24 cellular contexts compared by ENCODE assay signal in genomic region chr3:35789039-35789438, GRCh38.
"Had no signal": no experiment of that assay in that cellular context is flagged by ENCODE, and none has a peak within 500 bp of the region (broad histone marks: within the 10 kb centered on the region; RNA-seq: fewer than 3 reads in every experiment).

No MANE protein-coding gene starts in this region.

- H2AFZ ChIP-seq: neural progenitor cell had no signal

- H3K27me3 ChIP-seq: body of pancreas, neural progenitor cell, transverse colon had no signal

- H3K4me3 ChIP-seq: body of pancreas, lower lobe of right lung, mucosa of descending colon, neural progenitor cell, transverse colon had no signal

- H3K36me3 Mint-ChIP-seq: activated naive CD4-positive, alpha-beta T cell treated with anti-CD3 and anti-CD28 coated beads, Interleukin-2, amount 50 U/mL, for 24 hours; naive thymus-derived CD4-positive, alpha-beta T cell; neural progenitor cell; stimulated activated naive B cell treated with anti-CD40 and anti-IgM and Interleukin-4, amounts not matched to agents 10 μg/mL and 1 μg/mL and 100 μg/mL, for 72 hours had no signal

- H3K4me2 ChIP-seq: neural progenitor cell had no signal

- H3K27ac Mint-ChIP-seq: activated CD4-positive, alpha-beta T cell treated with anti-CD3 and anti-CD28 coated beads, Interleukin-2, amount 10 ng/mL, durations not matched to agents 7 days and 5 days; activated CD8-positive, alpha-beta T cell treated with anti-CD3 and anti-CD28 coated beads for 36 hours; activated naive CD4-positive, alpha-beta T cell treated with anti-CD3 and anti-CD28 coated beads, Interleukin-2, amount 50 U/mL, for 24 hours; activated T-helper 1 cell treated with anti-CD3 and anti-CD28 coated beads, Interleukin-12 subunit alpha, Interleukin-12 subunit beta, Interleukin-2, Interleukin-4 antibody, amounts not matched to agents 30 ng/mL and 10 ng/mL and 1 ng/mL, durations not matched to agents 14 hours and 24 hours and 36 hours; naive thymus-derived CD4-positive, alpha-beta T cell; neural progenitor cell; stimulated activated naive B cell treated with anti-CD40 and anti-IgM and Interleukin-4, amounts not matched to agents 10 μg/mL and 1 μg/mL and 100 μg/mL, for 72 hours had no signal

- H3K9ac ChIP-seq: neural progenitor cell had no signal

- DNase-seq: activated CD4-positive, alpha-beta T cell treated with anti-CD3 and anti-CD28 coated beads, Interleukin-2, amount 10 ng/mL, durations not matched to agents 7 days and 5 days; activated CD4-positive, CD25-positive, alpha-beta regulatory T cell treated with anti-CD3 and anti-CD28 coated beads, Interleukin-2, amount 50 U/mL, for 72 hours; activated CD8-positive, alpha-beta T cell treated with anti-CD3 and anti-CD28 coated beads for 36 hours; activated gamma-delta T cell; anterior cingulate cortex; body of pancreas; effector memory CD4-positive, alpha-beta T cell; foreskin melanocyte; glutamatergic neuron; lower lobe of right lung; mesendoderm; mucosa of descending colon; naive thymus-derived CD4-positive, alpha-beta T cell; posterior cingulate gyrus; stimulated activated CD4-positive, alpha-beta T cell treated with anti-CD3 and anti-CD28 coated beads, Interleukin-2, amount 100 ng/mL, for 24 hours; stimulated activated CD8-positive, alpha-beta memory T cell treated with anti-CD3 and anti-CD28 coated beads, Interleukin-4, amount 100 ng/mL, for 48 hours; stimulated activated naive B cell treated with anti-CD40 and anti-IgM and Interleukin-4, amounts not matched to agents 10 μg/mL and 1 μg/mL and 100 μg/mL, for 72 hours; T-helper 1 cell; transverse colon; WERI-Rb-1 had no signal

- H3K27ac ChIP-seq: body of pancreas, lower lobe of right lung, neural progenitor cell, transverse colon, WERI-Rb-1 had no signal

- H3K4me1 Mint-ChIP-seq: activated CD4-positive, alpha-beta T cell treated with anti-CD3 and anti-CD28 coated beads, Interleukin-2, amount 10 ng/mL, durations not matched to agents 7 days and 5 days; activated naive CD4-positive, alpha-beta T cell treated with anti-CD3 and anti-CD28 coated beads, Interleukin-2, amount 50 U/mL, for 24 hours; naive thymus-derived CD4-positive, alpha-beta T cell had no signal

- H3K9me3 Mint-ChIP-seq: activated CD4-positive, alpha-beta T cell treated with anti-CD3 and anti-CD28 coated beads, Interleukin-2, amount 10 ng/mL, durations not matched to agents 7 days and 5 days; activated CD8-positive, alpha-beta T cell treated with anti-CD3 and anti-CD28 coated beads for 36 hours; activated T-helper 1 cell treated with anti-CD3 and anti-CD28 coated beads, Interleukin-12 subunit alpha, Interleukin-12 subunit beta, Interleukin-2, Interleukin-4 antibody, amounts not matched to agents 30 ng/mL and 10 ng/mL and 1 ng/mL, durations not matched to agents 14 hours and 24 hours and 36 hours; neural progenitor cell; stimulated activated naive B cell treated with anti-CD40 and anti-IgM and Interleukin-4, amounts not matched to agents 10 μg/mL and 1 μg/mL and 100 μg/mL, for 72 hours had no signal

- H3K27me3 Mint-ChIP-seq: activated CD4-positive, alpha-beta T cell treated with anti-CD3 and anti-CD28 coated beads, Interleukin-2, amount 10 ng/mL, durations not matched to agents 7 days and 5 days; activated CD8-positive, alpha-beta T cell treated with anti-CD3 and anti-CD28 coated beads for 36 hours; naive thymus-derived CD4-positive, alpha-beta T cell; stimulated activated naive B cell treated with anti-CD40 and anti-IgM and Interleukin-4, amounts not matched to agents 10 μg/mL and 1 μg/mL and 100 μg/mL, for 72 hours had no signal

- H3K4me1 ChIP-seq: body of pancreas, lower lobe of right lung, neural progenitor cell, transverse colon had no signal

- ATAC-seq: activated CD8-positive, alpha-beta T cell treated with anti-CD3 and anti-CD28 coated beads for 36 hours; body of pancreas; esophagus mucosa; lower lobe of right lung; mucosa of descending colon; naive thymus-derived CD4-positive, alpha-beta T cell; stimulated activated naive B cell treated with anti-CD40 and anti-IgM and Interleukin-4, amounts not matched to agents 10 μg/mL and 1 μg/mL and 100 μg/mL, for 72 hours had no signal

- H3K4me3 Mint-ChIP-seq: activated CD4-positive, alpha-beta T cell treated with anti-CD3 and anti-CD28 coated beads, Interleukin-2, amount 10 ng/mL, durations not matched to agents 7 days and 5 days; activated CD8-positive, alpha-beta T cell treated with anti-CD3 and anti-CD28 coated beads for 36 hours; activated naive CD4-positive, alpha-beta T cell treated with anti-CD3 and anti-CD28 coated beads, Interleukin-2, amount 50 U/mL, for 24 hours; activated T-helper 1 cell treated with anti-CD3 and anti-CD28 coated beads, Interleukin-12 subunit alpha, Interleukin-12 subunit beta, Interleukin-2, Interleukin-4 antibody, amounts not matched to agents 30 ng/mL and 10 ng/mL and 1 ng/mL, durations not matched to agents 14 hours and 24 hours and 36 hours; naive thymus-derived CD4-positive, alpha-beta T cell; neural progenitor cell; stimulated activated naive B cell treated with anti-CD40 and anti-IgM and Interleukin-4, amounts not matched to agents 10 μg/mL and 1 μg/mL and 100 μg/mL, for 72 hours had no signal

- H3K36me3 ChIP-seq: lower lobe of right lung, neural progenitor cell, transverse colon, WERI-Rb-1 had no signal

- H3K9me3 ChIP-seq: body of pancreas, lower lobe of right lung, mucosa of descending colon, transverse colon had no signal
